23 cellular contexts compared by ENCODE assay signal in genomic region chr18:77005651-77006195, GRCh38.
A peak's percentile ranks its signal among the peaks of the same experiment; 100 is the strongest.
DNase-seq lines count a peak whose midpoint lies in the region; ATAC-seq and TF ChIP-seq lines count a peak whose summit lies in the region.
"Had no signal": no experiment of that assay in that cellular context is flagged by ENCODE, and none has a peak within 500 bp of the region (broad histone marks: within the 10 kb centered on the region; RNA-seq: fewer than 3 reads in every experiment).

No MANE protein-coding gene starts in this region.

- no peak for ATAC-seq in activated T-cell treated with anti-CD3 and anti-CD28 coated beads, Interleukin-2, amount 50 U/mL, for 72 hours (replicated peaks in 1 of 2)
- ATAC-seq in naive thymus-derived CD8-positive, alpha-beta T cell: no peak
- no peak for ATAC-seq in GM18907 (IDR thresholded peaks at IDR 0.05; ENCODE audit: unreplicated experiment)
- ATAC-seq: esophagus mucosa, SK-N-SH treated with all-trans-retinoic acid at 6 μM for 48 hours had no signal

- TF ChIP-seq CTCF in transverse colon (IDR thresholded peaks at IDR 0.05): no peak

- intact Hi-C loops in transverse colon (cut with DNase I; ENCODE audit: low total_unique reads): no loop called here
- intact Hi-C loops in activated T-helper 2 cell treated with anti-CD3 and anti-CD28 coated beads, Interferon-gamma antibody, Interleukin-2, Interleukin-4, amounts not matched to agents 10 μg/mL and 5 μg/mL and 100 μg/mL, durations not matched to agents 14 hours and 24 hours and 36 hours (cut with micrococcal nuclease): no loop called here

- no peaks in the 10 kb centered on the region for H3K9me3 Mint-ChIP-seq in activated T-cell treated with anti-CD3 and anti-CD28 coated beads, Interleukin-2, amount 50 U/mL, for 72 hours
- H3K9me3 Mint-ChIP-seq in naive thymus-derived CD8-positive, alpha-beta T cell: no peaks in the 10 kb centered on the region
- H3K9me3 Mint-ChIP-seq in activated T-helper 2 cell treated with anti-CD3 and anti-CD28 coated beads, Interferon-gamma antibody, Interleukin-2, Interleukin-4, amounts not matched to agents 10 μg/mL and 5 μg/mL and 100 μg/mL, durations not matched to agents 14 hours and 24 hours and 36 hours: no peaks in the 10 kb centered on the region
- no peaks in the 10 kb centered on the region for H3K9me3 Mint-ChIP-seq in activated naive CD8-positive, alpha-beta T cell treated with anti-CD3 and anti-CD28 coated beads for 36 hours
- H3K9me3 Mint-ChIP-seq: brain; effector memory CD8-positive, alpha-beta T cell; neural progenitor cell; T-helper 2 cell treated with Interferon-gamma antibody and Interleukin-4, amounts not matched to agents 5 μg/mL and 100 μg/mL, for 36 hours had no signal

- H3K36me3 ChIP-seq in transverse colon: no peaks in the 10 kb centered on the region
- H3K36me3 ChIP-seq: neural progenitor cell, prostate gland, uterus, WERI-Rb-1 had no signal

- in situ Hi-C loops in transverse colon (cut with MboI; ENCODE audit: low pct_ligation_motif_present in 1 of 4, low pct_unique_long_range_greater_than_20kb in 1 of 4, low sequenced_read_pairs in 3 of 4): loop anchor here in 2 of 4 donors (10.0 to 25.0 kb wide), 2 partner anchors 59 to 657 kb away; no protein-coding TSS in a partner anchor

- no peak overlapping the region for H3K4me3 ChIP-seq in transverse colon
- H3K4me3 ChIP-seq: neural progenitor cell, prostate gland, uterus had no signal

- H3K4me1 Mint-ChIP-seq in activated T-cell treated with anti-CD3 and anti-CD28 coated beads, Interleukin-2, amount 50 U/mL, for 72 hours (ENCODE audit: low read depth): peaks cover 24% of the 10 kb centered on the region
- peaks cover 13 to 44% (median 34%) of the 10 kb centered on the region in 4 donors for H3K4me1 Mint-ChIP-seq in naive thymus-derived CD8-positive, alpha-beta T cell
- H3K4me1 Mint-ChIP-seq in activated T-helper 2 cell treated with anti-CD3 and anti-CD28 coated beads, Interferon-gamma antibody, Interleukin-2, Interleukin-4, amounts not matched to agents 10 μg/mL and 5 μg/mL and 100 μg/mL, durations not matched to agents 14 hours and 24 hours and 36 hours (ENCODE audit: low read depth): peaks cover 29% of the 10 kb centered on the region
- H3K4me1 Mint-ChIP-seq in activated naive CD8-positive, alpha-beta T cell treated with anti-CD3 and anti-CD28 coated beads for 36 hours: peaks cover 16% of the 10 kb centered on the region

- H3K27ac ChIP-seq in cingulate gyrus (ENCODE audit: low read depth, low read length): peak overlapping the region; percentile 54
- peak overlapping the region; percentile 8 to 42 (median 30) for H3K27ac ChIP-seq in transverse colon
- H3K27ac ChIP-seq: neural progenitor cell, prostate gland, RWPE1, uterus, WERI-Rb-1 had no signal

- H3K36me3 Mint-ChIP-seq in activated T-cell treated with anti-CD3 and anti-CD28 coated beads, Interleukin-2, amount 50 U/mL, for 72 hours (ENCODE audit: insufficient read depth in 2 of 2): no peaks in the 10 kb centered on the region
- peaks cover 0 to 23% (median 5%) of the 10 kb centered on the region in 3 donors for H3K36me3 Mint-ChIP-seq in naive thymus-derived CD8-positive, alpha-beta T cell
- peaks cover 15% of the 10 kb centered on the region for H3K36me3 Mint-ChIP-seq in activated T-helper 2 cell treated with anti-CD3 and anti-CD28 coated beads, Interferon-gamma antibody, Interleukin-2, Interleukin-4, amounts not matched to agents 10 μg/mL and 5 μg/mL and 100 μg/mL, durations not matched to agents 14 hours and 24 hours and 36 hours (ENCODE audit: low read depth)
- H3K36me3 Mint-ChIP-seq in activated naive CD8-positive, alpha-beta T cell treated with anti-CD3 and anti-CD28 coated beads for 36 hours: peaks cover 2% of the 10 kb centered on the region
- H3K36me3 Mint-ChIP-seq: brain, neural progenitor cell had no signal

- POLR2A ChIA-PET in naive thymus-derived CD8-positive, alpha-beta T cell (lab: Charles Lee): interaction anchor here (0.8 to 1.2 kb wide), 3 partner anchors 11 to 97 kb away, joined by 3 to 5 read pairs (median 4); no protein-coding TSS in a partner anchor

- no peaks in the 10 kb centered on the region for H3K27me3 Mint-ChIP-seq in activated T-cell treated with anti-CD3 and anti-CD28 coated beads, Interleukin-2, amount 50 U/mL, for 72 hours (ENCODE audit: low read depth)
- H3K27me3 Mint-ChIP-seq in naive thymus-derived CD8-positive, alpha-beta T cell: no peaks in the 10 kb centered on the region
- no peaks in the 10 kb centered on the region for H3K27me3 Mint-ChIP-seq in activated T-helper 2 cell treated with anti-CD3 and anti-CD28 coated beads, Interferon-gamma antibody, Interleukin-2, Interleukin-4, amounts not matched to agents 10 μg/mL and 5 μg/mL and 100 μg/mL, durations not matched to agents 14 hours and 24 hours and 36 hours (ENCODE audit: low read depth)
- no peaks in the 10 kb centered on the region for H3K27me3 Mint-ChIP-seq in activated naive CD8-positive, alpha-beta T cell treated with anti-CD3 and anti-CD28 coated beads for 36 hours
- H3K27me3 Mint-ChIP-seq: effector memory CD8-positive, alpha-beta T cell had no signal

- TF ChIP-seq POLR2A in transverse colon (IDR thresholded peaks at IDR 0.05): no peak

- H3K4me3 Mint-ChIP-seq in activated T-cell treated with anti-CD3 and anti-CD28 coated beads, Interleukin-2, amount 50 U/mL, for 72 hours: no peak overlapping the region
- peak overlapping the region in 6 of 10 donors; percentile 2 to 81 (median 47) for H3K4me3 Mint-ChIP-seq in naive thymus-derived CD8-positive, alpha-beta T cell
- no peak overlapping the region for H3K4me3 Mint-ChIP-seq in activated T-helper 2 cell treated with anti-CD3 and anti-CD28 coated beads, Interferon-gamma antibody, Interleukin-2, Interleukin-4, amounts not matched to agents 10 μg/mL and 5 μg/mL and 100 μg/mL, durations not matched to agents 14 hours and 24 hours and 36 hours (ENCODE audit: low read depth)
- H3K4me3 Mint-ChIP-seq in activated naive CD8-positive, alpha-beta T cell treated with anti-CD3 and anti-CD28 coated beads for 36 hours: no peak overlapping the region
- H3K4me3 Mint-ChIP-seq: brain, neural progenitor cell had no signal

- WGBS in transverse colon (ENCODE audit: low coverage in 1 of 2), 2 donors: 80% methylated on average over 11 of the region's 11 CpGs; no CpG with 5 or more reads in 1 of the 2 donors

- no peaks in the 10 kb centered on the region for H3K27me3 ChIP-seq in transverse colon
- H3K27me3 ChIP-seq: neural progenitor cell, uterus had no signal

- DNase-seq in activated T-cell treated with anti-CD3 and anti-CD28 coated beads, Interleukin-2, amount 50 U/mL, for 72 hours: no peak
- DNase-seq in activated T-cell treated with anti-CD3 and anti-CD28 coated beads for 4 hours (no peak), transverse colon (no peak)
- no peak for DNase-seq in naive thymus-derived CD8-positive, alpha-beta T cell
- DNase-seq in activated T-helper 2 cell treated with anti-CD3 and anti-CD28 coated beads, Interferon-gamma antibody, Interleukin-2, Interleukin-4, amounts not matched to agents 10 μg/mL and 5 μg/mL and 100 μg/mL, durations not matched to agents 14 hours and 24 hours and 36 hours (ENCODE audit: low spot score): no peak
- no peak for DNase-seq in activated naive CD8-positive, alpha-beta T cell treated with anti-CD3 and anti-CD28 coated beads for 36 hours
- DNase-seq: activated CD4-positive, alpha-beta T cell treated with anti-CD3 and anti-CD28 coated beads, Interleukin-2, amount 50 U/mL, for 1 hour; activated gamma-delta T cell; effector memory CD8-positive, alpha-beta T cell; EL; NCI-H1694 treated with DMSO at 0.1 percent for 48 hours; NCI-H69; uterus; WERI-Rb-1 had no signal

- peak overlapping the region; percentile 25 for H3K27ac Mint-ChIP-seq in activated T-cell treated with anti-CD3 and anti-CD28 coated beads, Interleukin-2, amount 50 U/mL, for 72 hours
- peak overlapping the region in 1 of 10 donors; percentile 1 for H3K27ac Mint-ChIP-seq in naive thymus-derived CD8-positive, alpha-beta T cell
- no peak overlapping the region for H3K27ac Mint-ChIP-seq in activated T-helper 2 cell treated with anti-CD3 and anti-CD28 coated beads, Interferon-gamma antibody, Interleukin-2, Interleukin-4, amounts not matched to agents 10 μg/mL and 5 μg/mL and 100 μg/mL, durations not matched to agents 14 hours and 24 hours and 36 hours
- H3K27ac Mint-ChIP-seq in activated naive CD8-positive, alpha-beta T cell treated with anti-CD3 and anti-CD28 coated beads for 36 hours: no peak overlapping the region
- H3K27ac Mint-ChIP-seq: neural progenitor cell had no signal

- TF ChIP-seq EP300 in transverse colon (IDR thresholded peaks at IDR 0.05; ENCODE audit: low read depth): no peak

- no peaks in the 10 kb centered on the region for H3K9me3 ChIP-seq in transverse colon
- H3K9me3 ChIP-seq: prostate gland, uterus had no signal

- H3K4me1 ChIP-seq in transverse colon: peaks cover 0 to 1% (median under 1%) of the 10 kb centered on the region in 4 donors
- H3K4me1 ChIP-seq: prostate gland, uterus had no signal

Comparison
In these comparisons a context has a peak if more than half of its experiments do, and no peak if none do; other contexts are left out.
1. H3K4me3 Mint-ChIP-seq: peak in naive thymus-derived CD8-positive, alpha-beta T cell (6 of 10); none in activated T-cell treated with anti-CD3 and anti-CD28 coated beads, Interleukin-2, amount 50 U/mL, for 72 hours (0 of 2), activated T-helper 2 cell treated with anti-CD3 and anti-CD28 coated beads, Interferon-gamma antibody, Interleukin-2, Interleukin-4, amounts not matched to agents 10 μg/mL and 5 μg/mL and 100 μg/mL, durations not matched to agents 14 hours and 24 hours and 36 hours (single experiment) and activated naive CD8-positive, alpha-beta T cell treated with anti-CD3 and anti-CD28 coated beads for 36 hours (single experiment).